9 cellular contexts compared by ENCODE assay signal in genomic region chr10:23096814-23097549, GRCh38. TPM values are rescaled to one million over a fixed set of nuclear protein-coding genes. Genes with fewer than 3 reads are reported as not detected.
DNase-seq lines count a peak whose midpoint lies in the region; ATAC-seq and TF ChIP-seq lines count a peak whose summit lies in the region.
"Had no signal": no experiment of that assay in that cellular context is flagged by ENCODE, and none has a peak within 500 bp of the region (broad histone marks: within the 10 kb centered on the region; RNA-seq: fewer than 3 reads in every experiment).

No MANE protein-coding gene starts in this region.

- 35 to 43% (median 37%) methylated on average over 8 of the region's 8 CpGs for WGBS in adrenal gland, 4 donors
- WGBS in liver: 63% methylated on average over 8 of the region's 8 CpGs
- 13 to 29% methylated on average over 8 of the region's 8 CpGs for WGBS in aorta, 2 donors

- peak in 6 of 7 donors; percentile 25 to 71 (median 55) for DNase-seq in adrenal gland
- DNase-seq in aorta: peak in 1 of 2 donors; percentile 56
- no peak for DNase-seq in H4 (ENCODE audit: low spot score)
- DNase-seq in activated effector memory CD4-positive, alpha-beta T cell treated with Interleukin-2 at 50 U/mL for 16 hours: no peak
- DNase-seq in kidney tubule cell (ENCODE audit: low spot score): no peak

- H3K27me3 ChIP-seq in KMS-11 (ENCODE audit: insufficient read depth, low read depth): no peaks in the 10 kb centered on the region
- H3K27me3 ChIP-seq in adrenal gland: no peaks in the 10 kb centered on the region
- no peaks in the 10 kb centered on the region for H3K27me3 ChIP-seq in liver (ENCODE audit: control insufficient read depth in 4 of 4, insufficient read depth in 4 of 4, low read length in 3 of 4)
- H3K27me3 ChIP-seq in aorta (ENCODE audit: control insufficient read depth in 1 of 2, insufficient read depth in 2 of 2, low read length in 1 of 2): no peaks in the 10 kb centered on the region
- H3K27me3 ChIP-seq: pancreas had no signal

- peak overlapping the region; percentile 46 for H3K4me2 ChIP-seq in KMS-11

- H3K9ac ChIP-seq in KMS-11 (no peak overlapping the region), liver (ENCODE audit: low read depth in 1 of 2, low read length in 2 of 2) (no peak overlapping the region)

- no peak for TF ChIP-seq RAD21 in liver (IDR thresholded peaks at IDR 0.05)

- H4K20me1 ChIP-seq in KMS-11 (ENCODE audit: insufficient read depth): no peaks in the 10 kb centered on the region

- H3K4me3 ChIP-seq in KMS-11 (IDR thresholded peaks at IDR 0.05; ENCODE audit: insufficient read depth, low read depth, low read length) (no peak overlapping the region), adrenal gland (peak overlapping the region in 2 of 4 donors; percentile 51 to 95), liver (ENCODE audit: low read depth in 1 of 3, low read length in 3 of 3) (peak overlapping the region; percentile 81 to 89 (median 87)), aorta (ENCODE audit: low read length in 2 of 2) (peak overlapping the region in 1 of 2 donors; percentile 85)

- no peaks in the 10 kb centered on the region for H3K36me3 ChIP-seq in KMS-11 (ENCODE audit: insufficient read depth)
- H3K36me3 ChIP-seq in adrenal gland (replicated peaks in 1 of 2): no peaks in the 10 kb centered on the region
- H3K36me3 ChIP-seq in liver (ENCODE audit: control insufficient read depth in 4 of 4, insufficient read depth in 3 of 4, low read depth in 1 of 4, low read length in 3 of 4): no peaks in the 10 kb centered on the region
- no peaks in the 10 kb centered on the region for H3K36me3 ChIP-seq in aorta (ENCODE audit: control insufficient read depth in 1 of 2, insufficient read depth in 2 of 2, low read length in 1 of 2)
- H3K36me3 ChIP-seq: pancreas had no signal

- intact Hi-C loops in adrenal gland (cut with DNase I) (no loop called here), aorta (cut with DNase I) (loop anchor here (5.0 to 10.0 kb wide), 2 partner anchors 752 to 1085 kb away; partner anchors contain the start of gene SPAG6 (in 2 of the 2))

- no peak for TF ChIP-seq CTCF in C4-2B (conservative IDR thresholded peaks at IDR 0.05)
- TF ChIP-seq CTCF in KMS-11 (conservative IDR thresholded peaks at IDR 0.05; ENCODE audit: low read depth, low read length): no peak
- no peak for TF ChIP-seq CTCF in adrenal gland (IDR thresholded peaks at IDR 0.05)
- no peak for TF ChIP-seq CTCF in liver (IDR thresholded peaks at IDR 0.05; ENCODE audit: low read depth, low read length, missing input control)

- H3K27ac ChIP-seq in C4-2B (peak overlapping the region; percentile 87; the same call in 1 of the 2 replicates), KMS-11 (no peak overlapping the region), adrenal gland (peak overlapping the region in 4 of 5 donors; percentile 83 to 96 (median 91)), liver (ENCODE audit: low read depth in 1 of 2, low read length in 2 of 2) (peak overlapping the region in 1 of 2 donors; percentile 92), aorta (ENCODE audit: low read depth in 1 of 2, low read length in 2 of 2) (peak overlapping the region; percentile 49 to 58)

- peaks cover 10% of the 10 kb centered on the region for H3K4me1 ChIP-seq in KMS-11 (ENCODE audit: low read depth, poor library complexity, severe bottlenecking)
- H3K4me1 ChIP-seq in adrenal gland (replicated peaks in 1 of 2): peaks cover 0 to 40% of the 10 kb centered on the region in 2 donors
- peaks cover 6 to 37% (median 25%) of the 10 kb centered on the region in 4 donors for H3K4me1 ChIP-seq in liver (ENCODE audit: control insufficient read depth in 4 of 4, insufficient read depth in 4 of 4, low read length in 3 of 4)
- no peaks in the 10 kb centered on the region for H3K4me1 ChIP-seq in aorta (ENCODE audit: control insufficient read depth in 1 of 2, insufficient read depth in 2 of 2, low read length in 2 of 2)

- H2AFZ ChIP-seq in KMS-11 (ENCODE audit: low read depth): no peak overlapping the region

- ATAC-seq in aorta (ENCODE audit: low FRiP score): peak; percentile 70

- TF ChIP-seq POLR2A in adrenal gland (IDR thresholded peaks at IDR 0.05): no peak

- peaks cover 14% of the 10 kb centered on the region; the same call in 1 of the 2 replicates for H3K79me2 ChIP-seq in KMS-11 (ENCODE audit: insufficient read depth, low read depth)

- H3K9me3 ChIP-seq in adrenal gland (replicated peaks in 1 of 3): no peaks in the 10 kb centered on the region
- peaks cover 0 to 4% (median 0%) of the 10 kb centered on the region in 4 donors for H3K9me3 ChIP-seq in liver (ENCODE audit: control insufficient read depth in 4 of 4, low read length in 3 of 4)
- H3K9me3 ChIP-seq in aorta (ENCODE audit: control insufficient read depth, low read length): no peaks in the 10 kb centered on the region
- H3K9me3 ChIP-seq: pancreas had no signal

TF ChIP-seq in liver, 16 proteins besides CTCF, POLR2A, EP300 and RAD21:
- TF ChIP-seq FOXA1 (IDR thresholded peaks at IDR 0.05): no peak
- no peak for TF ChIP-seq ZBTB33 (IDR thresholded peaks at IDR 0.05)
- TF ChIP-seq REST (IDR thresholded peaks at IDR 0.05): no peak
- TF ChIP-seq GABPA (IDR thresholded peaks at IDR 0.05 in 1 of 2, conservative IDR thresholded peaks at IDR 0.05 in 1 of 2): no peak
- TF ChIP-seq TAF1 (conservative IDR thresholded peaks at IDR 0.05): no peak

RNA-seq across cellular contexts. Expression of gene MSRB2, which starts 1.6 kb away (rescaled TPM):
- total RNA-seq in adrenal gland: 10 to 100 TPM; 17.1 to 69.6 (median 49.3) TPM
- 10 to 100 TPM; 33.3 to 78.8 (median 50.0) TPM for polyA plus RNA-seq in adrenal gland
- total RNA-seq in liver: 1 to 10 TPM; 7.3 to 9.7 TPM
- polyA plus RNA-seq in liver: 10 to 100 TPM; 19.2 to 69.4 TPM
- 10 to 100 TPM; 30.4 to 34.5 TPM for total RNA-seq in aorta
- 10 to 100 TPM; 27.0 to 34.7 TPM for polyA plus RNA-seq in aorta
- 11.5 and 13.7 TPM in 2 replicates for total RNA-seq in H4 (2014; rRNA removed; shearing (Covaris generic))

Comparison
In these comparisons a context has a peak if more than half of its experiments do, and no peak if none do; other contexts are left out.
1. DNase-seq: peak in adrenal gland (6 of 7); none in H4 (single experiment), activated effector memory CD4-positive, alpha-beta T cell treated with Interleukin-2 at 50 U/mL for 16 hours (single experiment) and kidney tubule cell (single experiment).
2. intact Hi-C loops: an anchor here in aorta (5.0 to 10.0 kb wide); none called in adrenal gland.